In genomic region chr11:111833524-111833923, GRCh38 we compare ENCODE assay signal across 11 cellular contexts. TPM values are rescaled to one million over a fixed set of nuclear protein-coding genes. Genes with fewer than 3 reads are reported as not detected.
DNase-seq lines count a peak whose midpoint lies in the region; ATAC-seq and TF ChIP-seq lines count a peak whose summit lies in the region.
"Had no signal": no experiment of that assay in that cellular context is flagged by ENCODE, and none has a peak within 500 bp of the region (broad histone marks: within the 10 kb centered on the region; RNA-seq: fewer than 3 reads in every experiment).

No MANE protein-coding gene starts in this region.

- H3K4me3 Mint-ChIP-seq in T-helper 2 cell treated with Interferon-gamma antibody and Interleukin-4, amounts not matched to agents 5 μg/mL and 100 μg/mL, for 36 hours, result no peak overlapping the region
- H3K4me3 Mint-ChIP-seq: CD8-positive, alpha-beta T cell had no signal

- peak; percentile 14 for DNase-seq in BE2C
- no peak for DNase-seq in HFF-Myc (ENCODE audit: extremely low read depth, low read depth)
- peak; percentile 68 for DNase-seq in amniotic epithelial cell (ENCODE audit: low read depth)
- peak; percentile 44 for DNase-seq in iris pigment epithelial cell (ENCODE audit: low read depth)
- no peak for DNase-seq in T-helper 2 cell treated with Interferon-gamma antibody and Interleukin-4, amounts not matched to agents 5 μg/mL and 100 μg/mL, for 36 hours (ENCODE audit: low spot score)
- DNase-seq: CD8-positive, alpha-beta T cell; upper lobe of left lung had no signal

- no peaks in the 10 kb centered on the region for H3K9me3 Mint-ChIP-seq in T-helper 2 cell treated with Interferon-gamma antibody and Interleukin-4, amounts not matched to agents 5 μg/mL and 100 μg/mL, for 36 hours
- H3K9me3 Mint-ChIP-seq: CD8-positive, alpha-beta T cell had no signal

- H3K27me3 Mint-ChIP-seq in T-helper 2 cell treated with Interferon-gamma antibody and Interleukin-4, amounts not matched to agents 5 μg/mL and 100 μg/mL, for 36 hours (ENCODE audit: low read depth), result no peaks in the 10 kb centered on the region

- H3K4me1 Mint-ChIP-seq in T-helper 2 cell treated with Interferon-gamma antibody and Interleukin-4, amounts not matched to agents 5 μg/mL and 100 μg/mL, for 36 hours (ENCODE audit: low read depth), result peaks cover 10% of the 10 kb centered on the region

- no peaks in the 10 kb centered on the region for H3K9me3 ChIP-seq in BE2C
- H3K9me3 ChIP-seq: upper lobe of left lung had no signal

- H3K27me3 ChIP-seq in BE2C, result no peaks in the 10 kb centered on the region
- H3K27me3 ChIP-seq: upper lobe of left lung had no signal

- TF ChIP-seq CTCF in BE2C (IDR thresholded peaks at IDR 0.05; ENCODE audit: low read depth, low read length) (peak; percentile 56), HFF-Myc (IDR thresholded peaks at IDR 0.05; ENCODE audit: low read depth, low read length, missing control alignments) (peak; percentile 17)

- H3K27ac Mint-ChIP-seq in T-helper 2 cell treated with Interferon-gamma antibody and Interleukin-4, amounts not matched to agents 5 μg/mL and 100 μg/mL, for 36 hours, result no peak overlapping the region
- H3K27ac Mint-ChIP-seq: CD8-positive, alpha-beta T cell had no signal

- H3K36me3 Mint-ChIP-seq in T-helper 2 cell treated with Interferon-gamma antibody and Interleukin-4, amounts not matched to agents 5 μg/mL and 100 μg/mL, for 36 hours (ENCODE audit: low read depth), result peaks cover 36% of the 10 kb centered on the region

- no peak overlapping the region for H3K4me3 ChIP-seq in BE2C (ENCODE audit: low read depth, low read length)
- no peak overlapping the region for H3K4me3 ChIP-seq in HFF-Myc (replicated peaks; ENCODE audit: low read depth, low read length)
- H3K4me3 ChIP-seq: upper lobe of left lung had no signal

- no peak for ATAC-seq in HG02938 (IDR thresholded peaks at IDR 0.05; ENCODE audit: unreplicated experiment)
- no peak for ATAC-seq in GM19328 (IDR thresholded peaks at IDR 0.05; ENCODE audit: unreplicated experiment)
- no peak for ATAC-seq in GM19467 (IDR thresholded peaks at IDR 0.05; ENCODE audit: unreplicated experiment)
- ATAC-seq: CD8-positive, alpha-beta T cell; sciatic nerve had no signal

- peaks cover 6% of the 10 kb centered on the region for H3K4me1 ChIP-seq in BE2C

- peaks cover 2% of the 10 kb centered on the region; the same call in 1 of the 2 replicates for H3K36me3 ChIP-seq in BE2C

RNA-seq across cellular contexts. Expression of gene ALG9, which starts 37.9 kb away (rescaled TPM):
- polyA plus RNA-seq in BE2C (2012; ENCODE audit: insufficient read depth, insufficient read length, low read depth), result 29.1 TPM

RNA-seq across cellular contexts. Expression of gene FDXACB1, which starts 45.4 kb away (rescaled TPM):
- polyA plus RNA-seq in BE2C (2012; ENCODE audit: insufficient read depth, insufficient read length, low read depth), result 5.7 TPM

RNA-seq across cellular contexts. Expression of gene CFAP68, which starts 45.8 kb away (rescaled TPM):
- polyA plus RNA-seq in BE2C (2012; ENCODE audit: insufficient read depth, insufficient read length, low read depth), result 24.8 TPM

Comparison
In these comparisons a context has a peak if more than half of its experiments do, and no peak if none do; other contexts are left out.
1. DNase-seq: peak in BE2C (single experiment), amniotic epithelial cell (single experiment) and iris pigment epithelial cell (single experiment); none in HFF-Myc (single experiment) and T-helper 2 cell treated with Interferon-gamma antibody and Interleukin-4, amounts not matched to agents 5 μg/mL and 100 μg/mL, for 36 hours (single experiment).